In the genomic region with DNA sequence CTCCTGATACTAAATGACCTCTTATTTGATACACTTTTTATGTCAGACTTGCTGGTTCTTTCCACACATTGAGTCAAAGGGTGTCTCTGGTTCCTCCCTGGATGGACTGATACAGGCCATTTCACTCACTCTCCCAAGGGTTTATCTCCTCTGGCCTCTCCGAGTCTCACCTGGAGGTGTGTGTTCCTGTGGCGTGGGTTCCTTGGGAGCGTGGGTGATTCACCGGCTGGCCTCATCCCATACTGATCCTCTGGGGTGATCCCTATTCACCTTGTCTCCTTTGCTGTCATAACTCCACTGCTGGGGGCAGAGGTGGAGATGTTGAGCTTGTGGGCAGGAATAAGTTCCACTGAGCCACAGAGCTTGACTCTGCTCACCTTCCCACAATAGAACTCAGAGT, we compare ENCODE assay signal across 15 cellular contexts.
A peak's percentile ranks its signal among the peaks of the same experiment; 100 is the strongest.
DNase-seq lines count a peak whose midpoint lies in the region; ATAC-seq and TF ChIP-seq lines count a peak whose summit lies in the region.
"Had no signal": no experiment of that assay in that cellular context is flagged by ENCODE, and none has a peak within 500 bp of the region (broad histone marks: within the 10 kb centered on the region; RNA-seq: fewer than 3 reads in every experiment).

No MANE protein-coding gene starts in this region.

- H3K79me2 ChIP-seq in Karpas-422 (ENCODE audit: low read length) (peaks cover 83% of the 10 kb centered on the region), mammary epithelial cell (ENCODE audit: insufficient read depth, low read length) (no peaks in the 10 kb centered on the region), SK-N-SH (ENCODE audit: insufficient read depth) (no peaks in the 10 kb centered on the region)

- no TSS peak for BruUV-seq in mammary epithelial cell (replicated peaks; lab: Mats Ljungman, UMichigan)

- POLR2A ChIA-PET in SK-N-SH (lab: Yijun Ruan, JAX) = no interaction called here

- H3K9me2 ChIP-seq in Karpas-422 (replicated peaks; ENCODE audit: insufficient read depth, low read length) (no peaks in the 10 kb centered on the region), SK-N-SH (no peaks in the 10 kb centered on the region)

- H2AFZ ChIP-seq in Karpas-422 (ENCODE audit: low read length) (no peak overlapping the region), mammary epithelial cell (ENCODE audit: low read depth, low read length) (peak overlapping the region; percentile 66), SK-N-SH (ENCODE audit: low read depth) (no peak overlapping the region)

- H3K4me3 Mint-ChIP-seq in CD4-positive, CD25-positive, alpha-beta regulatory T cell = no peak overlapping the region
- no peak overlapping the region for H3K4me3 Mint-ChIP-seq in natural killer cell

- no peak for TF ChIP-seq EP300 in SK-N-SH (IDR thresholded peaks at IDR 0.05; ENCODE audit: borderline replicate concordance in 1 of 2, low read depth in 1 of 2, low read length in 1 of 2)

- no peak for TF ChIP-seq RAD21 in SK-N-SH (IDR thresholded peaks at IDR 0.05; ENCODE audit: low read length)

- H3K4me1 ChIP-seq in CD4-positive, CD25-positive, alpha-beta regulatory T cell (ENCODE audit: control insufficient read depth, insufficient read depth, low read length, poor library complexity, severe bottlenecking) = peaks cover 4% of the 10 kb centered on the region
- H3K4me1 ChIP-seq in Karpas-422 (ENCODE audit: low read length) (peaks cover 97% of the 10 kb centered on the region), mammary epithelial cell (ENCODE audit: insufficient read depth, low read length) (peaks cover 25% of the 10 kb centered on the region), SK-N-SH (ENCODE audit: control insufficient read depth in 1 of 2, insufficient read depth in 2 of 2, low read depth in 1 of 2, low read length in 1 of 2) (no peaks in the 10 kb centered on the region)
- H3K4me1 ChIP-seq: BE2C, gastroesophageal sphincter had no signal

- peak overlapping the region; percentile 57 for H3K4me2 ChIP-seq in Karpas-422 (ENCODE audit: low read depth, low read length, poor library complexity, severe bottlenecking)
- no peak overlapping the region for H3K4me2 ChIP-seq in mammary epithelial cell (ENCODE audit: insufficient read depth, low read depth, low read length)
- H3K4me2 ChIP-seq in SK-N-SH = no peak overlapping the region

- TF ChIP-seq CTCF in mammary epithelial cell (conservative IDR thresholded peaks at IDR 0.05 in 1 of 2, IDR thresholded peaks at IDR 0.05 in 1 of 2; ENCODE audit: extremely low read depth in 1 of 2, insufficient read depth in 1 of 2, low read depth in 1 of 2, low read length in 2 of 2) (no peak), natural killer cell (IDR thresholded peaks at IDR 0.05) (no peak), SK-N-SH (IDR thresholded peaks at IDR 0.05) (no peak)

- H3K4me3 ChIP-seq in CD4-positive, CD25-positive, alpha-beta regulatory T cell (ENCODE audit: low read depth, low read length) = no peak overlapping the region
- H3K4me3 ChIP-seq in Karpas-422 (ENCODE audit: low read length) = peak overlapping the region; percentile 8; the same call in 1 of the 2 replicates
- no peak overlapping the region for H3K4me3 ChIP-seq in mammary epithelial cell (replicated peaks in 1 of 3; ENCODE audit: insufficient read depth in 1 of 3, low read depth in 2 of 3, low read length in 3 of 3)
- no peak overlapping the region for H3K4me3 ChIP-seq in SK-N-SH (ENCODE audit: low read depth in 2 of 2, low read length in 1 of 2)
- H3K4me3 ChIP-seq: gastroesophageal sphincter had no signal

- in situ Hi-C loops in mammary epithelial cell (cut with MboI; ENCODE audit: low sequenced_read_pairs in 2 of 2) = no loop called here

- H3F3A ChIP-seq in SK-N-SH (replicated peaks; ENCODE audit: insufficient read depth) = no peaks in the 10 kb centered on the region

- no peaks in the 10 kb centered on the region for H3K9me3 Mint-ChIP-seq in CD4-positive, CD25-positive, alpha-beta regulatory T cell
- H3K9me3 Mint-ChIP-seq in natural killer cell = no peaks in the 10 kb centered on the region

- no peak for DNase-seq in CD4-positive, CD25-positive, alpha-beta regulatory T cell
- DNase-seq in Karpas-422 = no peak
- DNase-seq in mammary epithelial cell = no peak
- DNase-seq in natural killer cell = no peak
- no peak for DNase-seq in NCI-H345 (lab: John Stamatoyannopoulos, UW)
- DNase-seq in cerebellar nuclear complex (lab: John Stamatoyannopoulos, UW) = no peak
- DNase-seq in SK-N-SH = no peak
- DNase-seq: activated CD4-positive, CD25-positive, alpha-beta regulatory T cell; activated CD8-positive, alpha-beta memory T cell treated with anti-CD3 and anti-CD28 coated beads, Interleukin-2, amount 50 U/mL, for 48 hours; amniotic stem cell; BE2C; effector CD8-positive, alpha-beta T cell; NCI-H1048 had no signal

- no peaks in the 10 kb centered on the region for H4K20me1 ChIP-seq in Karpas-422 (ENCODE audit: insufficient read depth, low read depth, low read length)
- no peaks in the 10 kb centered on the region for H4K20me1 ChIP-seq in mammary epithelial cell (ENCODE audit: insufficient read depth, low read length)
- H4K20me1 ChIP-seq in SK-N-SH (ENCODE audit: insufficient read depth) = no peaks in the 10 kb centered on the region

- no peak overlapping the region for H3K27ac ChIP-seq in CD4-positive, CD25-positive, alpha-beta regulatory T cell (ENCODE audit: insufficient read depth, low read length, poor library complexity, severe bottlenecking)
- H3K27ac ChIP-seq in Karpas-422 (ENCODE audit: low read length) = peak overlapping the region; percentile 95
- peak overlapping the region; percentile 79 for H3K27ac ChIP-seq in mammary epithelial cell (ENCODE audit: insufficient read depth, low read depth, low read length)
- no peak overlapping the region for H3K27ac ChIP-seq in SK-N-SH (ENCODE audit: low read depth in 2 of 2, low read length in 1 of 2)
- H3K27ac ChIP-seq: gastroesophageal sphincter had no signal

- H3K9ac ChIP-seq in Karpas-422 (ENCODE audit: low read length) (peak overlapping the region; percentile 57), mammary epithelial cell (ENCODE audit: insufficient read depth, low read length) (peak overlapping the region; percentile 47), SK-N-SH (no peak overlapping the region)

- dilution Hi-C loops in mammary epithelial cell (cut with HindIII; ENCODE audit: low sequenced_read_pairs) = no loop called here

- H3K36me3 Mint-ChIP-seq in CD4-positive, CD25-positive, alpha-beta regulatory T cell = peaks cover 32% of the 10 kb centered on the region
- no peaks in the 10 kb centered on the region for H3K36me3 Mint-ChIP-seq in natural killer cell

- H3K4me1 Mint-ChIP-seq in CD4-positive, CD25-positive, alpha-beta regulatory T cell = peaks cover 23 to 66% (median 40%) of the 10 kb centered on the region in 4 donors
- peaks cover 50 to 63% of the 10 kb centered on the region in 2 donors for H3K4me1 Mint-ChIP-seq in natural killer cell

- H3K27ac Mint-ChIP-seq in CD4-positive, CD25-positive, alpha-beta regulatory T cell = peak overlapping the region in 2 of 3 donors; percentile 25 to 54
- H3K27ac Mint-ChIP-seq in natural killer cell = peak overlapping the region; percentile 64 to 68

- CTCF ChIA-PET in mammary epithelial cell (lab: Charles Lee; ENCODE audit: low non-redundant PET) = no interaction called here
- CTCF ChIA-PET in SK-N-SH (lab: Yijun Ruan, JAX) = interaction anchor here (1.2 kb wide), 1 partner anchor 17 kb away, joined by 3 read pairs; no protein-coding TSS in a partner anchor

- WGBS in mammary epithelial cell (ENCODE audit: low coverage, missing lambda C conversion rate) = 41% methylated on average over 4 of the region's 4 CpGs
- 86% methylated on average over 4 of the region's 4 CpGs for WGBS in SK-N-SH (ENCODE audit: low lambda C conversion rate)

- intact Hi-C loops in mammary epithelial cell (cut with micrococcal nuclease) (loop anchor here (2.0 to 5.0 kb wide), 2 partner anchors 61 to 71 kb away; a partner anchor contains a TSS), natural killer cell (cut with micrococcal nuclease) (no loop called here)

- H3K9me3 ChIP-seq in CD4-positive, CD25-positive, alpha-beta regulatory T cell (ENCODE audit: control insufficient read depth in 2 of 2, low read length in 2 of 2) = no peaks in the 10 kb centered on the region
- H3K9me3 ChIP-seq in Karpas-422 (ENCODE audit: low read length) (no peaks in the 10 kb centered on the region), mammary epithelial cell (replicated peaks; ENCODE audit: insufficient read depth, low read length) (no peaks in the 10 kb centered on the region), SK-N-SH (no peaks in the 10 kb centered on the region)
- H3K9me3 ChIP-seq: BE2C, gastroesophageal sphincter had no signal

- no peak for ATAC-seq in CD4-positive, CD25-positive, alpha-beta regulatory T cell (ENCODE audit: low read depth in 2 of 2)
- no peak for ATAC-seq in natural killer cell
- ATAC-seq in HG03469 (IDR thresholded peaks at IDR 0.05; ENCODE audit: unreplicated experiment) = no peak
- ATAC-seq: gastroesophageal sphincter had no signal

- no peaks in the 10 kb centered on the region for H3K27me3 ChIP-seq in CD4-positive, CD25-positive, alpha-beta regulatory T cell (ENCODE audit: control insufficient read depth, insufficient read depth, low read length)
- H3K27me3 ChIP-seq in Karpas-422 (ENCODE audit: low read length) (no peaks in the 10 kb centered on the region), mammary epithelial cell (ENCODE audit: insufficient read depth, low read length) (no peaks in the 10 kb centered on the region), SK-N-SH (ENCODE audit: insufficient read depth) (no peaks in the 10 kb centered on the region)
- H3K27me3 ChIP-seq: BE2C, gastroesophageal sphincter had no signal

- H3K36me3 ChIP-seq in CD4-positive, CD25-positive, alpha-beta regulatory T cell (ENCODE audit: control insufficient read depth, insufficient read depth, low read length) = peaks cover 55% of the 10 kb centered on the region
- H3K36me3 ChIP-seq in Karpas-422 (ENCODE audit: insufficient read depth, low read length) (peaks cover 32% of the 10 kb centered on the region), mammary epithelial cell (ENCODE audit: insufficient read depth, low read length) (no peaks in the 10 kb centered on the region), SK-N-SH (replicated peaks in 1 of 2; ENCODE audit: control insufficient read depth in 1 of 2, insufficient read depth in 2 of 2, low read length in 1 of 2) (no peaks in the 10 kb centered on the region)
- H3K36me3 ChIP-seq: gastroesophageal sphincter had no signal

- no peaks in the 10 kb centered on the region for H3K27me3 Mint-ChIP-seq in CD4-positive, CD25-positive, alpha-beta regulatory T cell
- no peaks in the 10 kb centered on the region for H3K27me3 Mint-ChIP-seq in natural killer cell (ENCODE audit: low read depth in 2 of 2)

Comparison
In these comparisons a context has a peak if more than half of its experiments do, and no peak if none do; other contexts are left out.
1. H3K27ac ChIP-seq: peak in Karpas-422 (single experiment) and mammary epithelial cell (single experiment); none in CD4-positive, CD25-positive, alpha-beta regulatory T cell (single experiment) and SK-N-SH (0 of 2).